In the genomic region with DNA sequence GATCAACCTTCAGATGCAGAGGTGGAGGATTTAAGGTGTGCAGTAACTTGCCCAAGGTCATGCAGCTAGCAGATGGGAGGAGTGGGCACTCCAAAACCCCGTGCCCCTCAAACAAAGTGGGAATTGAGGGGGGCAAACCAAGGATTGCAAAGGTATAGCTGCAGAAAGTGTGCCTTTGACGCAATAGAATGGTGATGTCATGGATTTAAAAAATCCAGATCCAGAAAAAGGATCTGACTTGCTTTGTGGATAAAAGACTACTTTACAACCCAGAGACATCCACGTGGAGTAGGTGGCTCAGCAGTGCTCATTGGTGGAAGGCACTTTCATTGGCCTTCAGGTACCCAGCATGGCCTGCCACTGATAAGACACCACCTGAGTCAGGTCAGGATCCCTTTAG, we compare ENCODE assay signal across 31 cellular contexts. TPM values are rescaled to one million over a fixed set of nuclear protein-coding genes. Genes with fewer than 3 reads are reported as not detected.
"Had no signal": no experiment of that assay in that cellular context is flagged by ENCODE, and none has a peak within 500 bp of the region (broad histone marks: within the 10 kb centered on the region; RNA-seq: fewer than 3 reads in every experiment).

No MANE protein-coding gene starts in this region.

- H3K4me3 ChIP-seq: esophagus squamous epithelium, pancreas, prostate gland, sigmoid colon had no signal

- H3K9me3 Mint-ChIP-seq: activated CD8-positive, alpha-beta T cell treated with anti-CD3 and anti-CD28 coated beads for 36 hours; central memory CD8-positive, alpha-beta T cell; dendritic cell treated with granulocyte-macrophage colony-stimulating factor and Interleukin-4, amounts not matched to agents 40 ng/mL and 50 ng/mL, for 4 days; endodermal cell; stimulated activated effector memory CD8-positive, alpha-beta T cell treated with anti-CD3 and anti-CD28 coated beads, Interleukin-12 subunit alpha, Interleukin-12 subunit beta, amount 100 ng/mL, for 72 hours; stimulated activated naive CD8-positive, alpha-beta T cell treated with anti-CD3 and anti-CD28 coated beads, Interleukin-15, Interleukin-2, amounts not matched to agents 100 ng/mL and 50 ng/mL, for 24 hours; WTC11 had no signal

- H3K36me3 Mint-ChIP-seq: activated naive CD4-positive, alpha-beta T cell treated with anti-CD3 and anti-CD28 coated beads, Interleukin-2, amount 50 U/mL, for 72 hours; stimulated activated effector memory CD8-positive, alpha-beta T cell treated with anti-CD3 and anti-CD28 coated beads, Interleukin-12 subunit alpha, Interleukin-12 subunit beta, amount 100 ng/mL, for 72 hours; type B pancreatic cell; WTC11 had no signal

- FAIRE-seq: bronchial epithelial cell, frontal cortex, pancreas, small intestine had no signal

- H3K4me3 Mint-ChIP-seq: activated CD4-positive, alpha-beta T cell treated with anti-CD3 and anti-CD28 coated beads, Interleukin-2, amount 10 ng/mL, durations not matched to agents 7 days and 5 days; activated CD8-positive, alpha-beta T cell treated with anti-CD3 and anti-CD28 coated beads for 36 hours; central memory CD8-positive, alpha-beta T cell; dendritic cell treated with granulocyte-macrophage colony-stimulating factor and Interleukin-4, amounts not matched to agents 40 ng/mL and 50 ng/mL, for 4 days; endodermal cell; naive thymus-derived CD4-positive, alpha-beta T cell; stimulated activated effector memory CD8-positive, alpha-beta T cell treated with anti-CD3 and anti-CD28 coated beads, Interleukin-12 subunit alpha, Interleukin-12 subunit beta, amount 100 ng/mL, for 72 hours; stimulated activated naive CD8-positive, alpha-beta T cell treated with anti-CD3 and anti-CD28 coated beads, Interleukin-15, Interleukin-2, amounts not matched to agents 100 ng/mL and 50 ng/mL, for 24 hours; T-helper 17 cell; type B pancreatic cell; WTC11 had no signal

- H3K36me3 ChIP-seq: esophagus squamous epithelium, pancreas, prostate gland, sigmoid colon had no signal

- H3K4me1 ChIP-seq: pancreas had no signal

- H3K27me3 ChIP-seq: pancreas, sigmoid colon had no signal

- H3K9me3 ChIP-seq: esophagus squamous epithelium, pancreas, prostate gland, sigmoid colon had no signal

- DNase-seq: activated CD4-positive, alpha-beta T cell treated with anti-CD3 and anti-CD28 coated beads for 1 hour; activated CD4-positive, alpha-beta T cell treated with anti-CD3 and anti-CD28 coated beads, Interleukin-2, amount 10 ng/mL, durations not matched to agents 7 days and 5 days; activated CD8-positive, alpha-beta T cell treated with anti-CD3 and anti-CD28 coated beads for 36 hours; activated naive CD4-positive, alpha-beta T cell; activated T-cell treated with anti-CD3 and anti-CD28 coated beads, Interleukin-2, amount 50 U/mL, for 48 hours; endodermal cell; esophagus squamous epithelium; glutamatergic neuron; islet precursor cell; left cardiac atrium; left ventricle myocardium superior; midbrain; naive thymus-derived CD4-positive, alpha-beta T cell; pancreas; retina; sigmoid colon; small intestine; stimulated activated CD4-positive, alpha-beta T cell treated with anti-CD3 and anti-CD28 coated beads, Interleukin-4, amount 100 ng/mL, for 24 hours; T-helper 17 cell; T1000 had no signal

- H3K27ac Mint-ChIP-seq: activated CD4-positive, alpha-beta T cell treated with anti-CD3 and anti-CD28 coated beads, Interleukin-2, amount 10 ng/mL, durations not matched to agents 7 days and 5 days; activated CD8-positive, alpha-beta T cell treated with anti-CD3 and anti-CD28 coated beads for 36 hours; activated naive CD4-positive, alpha-beta T cell treated with anti-CD3 and anti-CD28 coated beads, Interleukin-2, amount 50 U/mL, for 72 hours; dendritic cell treated with granulocyte-macrophage colony-stimulating factor and Interleukin-4, amounts not matched to agents 40 ng/mL and 50 ng/mL, for 4 days; endodermal cell; naive thymus-derived CD4-positive, alpha-beta T cell; stimulated activated effector memory CD8-positive, alpha-beta T cell treated with anti-CD3 and anti-CD28 coated beads, Interleukin-12 subunit alpha, Interleukin-12 subunit beta, amount 100 ng/mL, for 72 hours; stimulated activated naive CD8-positive, alpha-beta T cell treated with anti-CD3 and anti-CD28 coated beads, Interleukin-15, Interleukin-2, amounts not matched to agents 100 ng/mL and 50 ng/mL, for 24 hours; T-helper 17 cell; type B pancreatic cell; WTC11 had no signal

- ATAC-seq: activated CD8-positive, alpha-beta T cell treated with anti-CD3 and anti-CD28 coated beads for 36 hours; activated naive CD4-positive, alpha-beta T cell treated with anti-CD3 and anti-CD28 coated beads, Interleukin-2, amount 50 U/mL, for 72 hours; left cardiac atrium; left ventricle myocardium superior; naive thymus-derived CD4-positive, alpha-beta T cell; pancreas; stimulated activated effector memory CD8-positive, alpha-beta T cell treated with anti-CD3 and anti-CD28 coated beads, Interleukin-12 subunit alpha, Interleukin-12 subunit beta, amount 100 ng/mL, for 72 hours; T-helper 17 cell; WTC11 had no signal

- H3K27ac ChIP-seq: esophagus squamous epithelium, pancreas, prostate gland, sigmoid colon had no signal

RNA-seq across cellular contexts. Expression of gene ADRB1, which starts 15.7 kb away (rescaled TPM):
- total RNA-seq: activated CD4-positive, alpha-beta T cell treated with anti-CD3 and anti-CD28 coated beads, Interleukin-2, amount 10 ng/mL, durations not matched to agents 7 days and 5 days; activated naive CD4-positive, alpha-beta T cell treated with anti-CD3 and anti-CD28 coated beads, Interleukin-2, amount 50 U/mL, for 72 hours; endodermal cell had no signal
- polyA plus RNA-seq: naive thymus-derived CD4-positive, alpha-beta T cell; neural cell had no signal
